Comparison of ENCODE assay signal across 8 cellular contexts in genomic region chr4:1348014-1348513, GRCh38. TPM values are rescaled to one million over a fixed set of nuclear protein-coding genes. Genes with fewer than 3 reads are reported as not detected.
DNase-seq lines count a peak whose midpoint lies in the region; ATAC-seq and TF ChIP-seq lines count a peak whose summit lies in the region.

No MANE protein-coding gene starts in this region.

- ATAC-seq in activated T-helper 17 cell treated with anti-CD3 and anti-CD28 coated beads, Interleukin-2, amount 50 U/mL, for 72 hours (replicated peaks), result no peak
- no peak for ATAC-seq in stimulated activated effector memory CD8-positive, alpha-beta T cell treated with anti-CD3 and anti-CD28 coated beads, Interleukin-12 subunit alpha, Interleukin-12 subunit beta, amount 100 ng/mL, for 72 hours
- no peak for ATAC-seq in HG02588 (IDR thresholded peaks at IDR 0.05; ENCODE audit: unreplicated experiment)

- no peak overlapping the region for H3K27ac ChIP-seq in iPS DF 6.9 (ENCODE audit: low read length)

- no peaks in the 10 kb centered on the region for H3K9me3 Mint-ChIP-seq in activated T-helper 17 cell treated with anti-CD3 and anti-CD28 coated beads, Interleukin-2, amount 50 U/mL, for 72 hours
- H3K9me3 Mint-ChIP-seq in stimulated activated effector memory CD8-positive, alpha-beta T cell treated with anti-CD3 and anti-CD28 coated beads, Interleukin-12 subunit alpha, Interleukin-12 subunit beta, amount 100 ng/mL, for 72 hours, result no peaks in the 10 kb centered on the region

- H3K4me3 ChIP-seq in HFF-Myc (replicated peaks; ENCODE audit: low read depth, low read length) (peak overlapping the region; percentile 80), iPS DF 6.9 (ENCODE audit: low read length) (peak overlapping the region; percentile 72; the same call in 1 of the 2 replicates)

- no CpG with 5 or more reads among the region's 12 CpGs for WGBS in iPS DF 6.9 (ENCODE audit: insufficient coverage, insufficient read length)

- DNase-seq in HFF-Myc (ENCODE audit: extremely low read depth, low read depth), result no peak
- DNase-seq in iPS DF 6.9 (ENCODE audit: low read depth, low spot score), result no peak
- DNase-seq in stimulated activated effector memory CD8-positive, alpha-beta T cell treated with anti-CD3 and anti-CD28 coated beads, Interleukin-12 subunit alpha, Interleukin-12 subunit beta, amount 100 ng/mL, for 72 hours (ENCODE audit: low spot score in 2 of 2), result no peak
- DNase-seq in NCI-H69 (lab: John Stamatoyannopoulos, UW), result no peak
- no peak for DNase-seq in DMS53 (lab: John Stamatoyannopoulos, UW)
- no peak for DNase-seq in middle frontal gyrus (ENCODE audit: extremely low spot score, low spot score)

- peaks cover 25% of the 10 kb centered on the region for H3K4me1 Mint-ChIP-seq in activated T-helper 17 cell treated with anti-CD3 and anti-CD28 coated beads, Interleukin-2, amount 50 U/mL, for 72 hours
- H3K4me1 Mint-ChIP-seq in stimulated activated effector memory CD8-positive, alpha-beta T cell treated with anti-CD3 and anti-CD28 coated beads, Interleukin-12 subunit alpha, Interleukin-12 subunit beta, amount 100 ng/mL, for 72 hours, result peaks cover 43% of the 10 kb centered on the region

- H3K4me3 Mint-ChIP-seq in activated T-helper 17 cell treated with anti-CD3 and anti-CD28 coated beads, Interleukin-2, amount 50 U/mL, for 72 hours, result peak overlapping the region; percentile 88
- H3K4me3 Mint-ChIP-seq in stimulated activated effector memory CD8-positive, alpha-beta T cell treated with anti-CD3 and anti-CD28 coated beads, Interleukin-12 subunit alpha, Interleukin-12 subunit beta, amount 100 ng/mL, for 72 hours, result peak overlapping the region; percentile 87

- no peaks in the 10 kb centered on the region; the same call in 1 of the 2 replicates for H3K4me1 ChIP-seq in iPS DF 6.9 (ENCODE audit: control insufficient read depth, insufficient read depth, low read length)

- H3K9me3 ChIP-seq in iPS DF 6.9 (ENCODE audit: control insufficient read depth, insufficient read depth, low read length), result no peaks in the 10 kb centered on the region

- peak overlapping the region; percentile 90 for H3K27ac Mint-ChIP-seq in activated T-helper 17 cell treated with anti-CD3 and anti-CD28 coated beads, Interleukin-2, amount 50 U/mL, for 72 hours
- H3K27ac Mint-ChIP-seq in stimulated activated effector memory CD8-positive, alpha-beta T cell treated with anti-CD3 and anti-CD28 coated beads, Interleukin-12 subunit alpha, Interleukin-12 subunit beta, amount 100 ng/mL, for 72 hours, result peak overlapping the region; percentile 89

- H3K36me3 ChIP-seq in iPS DF 6.9 (ENCODE audit: control insufficient read depth, insufficient read depth, low read length), result peaks cover 15% of the 10 kb centered on the region

- no peaks in the 10 kb centered on the region for H3K27me3 ChIP-seq in iPS DF 6.9 (ENCODE audit: control insufficient read depth, insufficient read depth, low read length)

- H3K27me3 Mint-ChIP-seq in activated T-helper 17 cell treated with anti-CD3 and anti-CD28 coated beads, Interleukin-2, amount 50 U/mL, for 72 hours, result no peaks in the 10 kb centered on the region

- TF ChIP-seq CTCF in HFF-Myc (IDR thresholded peaks at IDR 0.05; ENCODE audit: low read depth, low read length, missing control alignments), result no peak

- H3K36me3 Mint-ChIP-seq in activated T-helper 17 cell treated with anti-CD3 and anti-CD28 coated beads, Interleukin-2, amount 50 U/mL, for 72 hours (ENCODE audit: low read depth), result no peaks in the 10 kb centered on the region
- H3K36me3 Mint-ChIP-seq in stimulated activated effector memory CD8-positive, alpha-beta T cell treated with anti-CD3 and anti-CD28 coated beads, Interleukin-12 subunit alpha, Interleukin-12 subunit beta, amount 100 ng/mL, for 72 hours, result peaks cover 14% of the 10 kb centered on the region

RNA-seq across cellular contexts. Expression of gene UVSSA, which starts 1.1 kb away (rescaled TPM):
- 10 to 100 TPM; 15.8 to 22.3 TPM for total RNA-seq in activated T-helper 17 cell treated with anti-CD3 and anti-CD28 coated beads, Interleukin-2, amount 50 U/mL, for 72 hours

RNA-seq across cellular contexts. Expression of gene NKX1-1, which starts 58.2 kb away (rescaled TPM):
- not detected for total RNA-seq in activated T-helper 17 cell treated with anti-CD3 and anti-CD28 coated beads, Interleukin-2, amount 50 U/mL, for 72 hours

RNA-seq across cellular contexts. Expression of gene MAEA, which starts 58.4 kb away (rescaled TPM):
- 10 to 100 TPM; 61.4 to 62.8 TPM for total RNA-seq in activated T-helper 17 cell treated with anti-CD3 and anti-CD28 coated beads, Interleukin-2, amount 50 U/mL, for 72 hours
